ENCODE assay signal across 23 cellular contexts in genomic region chr1:168373869-168374268, GRCh38.
DNase-seq lines count a peak whose midpoint lies in the region; ATAC-seq and TF ChIP-seq lines count a peak whose summit lies in the region.
"Had no signal": no experiment of that assay in that cellular context is flagged by ENCODE, and none has a peak within 500 bp of the region (broad histone marks: within the 10 kb centered on the region; RNA-seq: fewer than 3 reads in every experiment).

No MANE protein-coding gene starts in this region.

- 65 to 78% methylated on average over 5 of the region's 5 CpGs for WGBS in lower leg skin, 2 donors

- no peak overlapping the region for H3K27ac Mint-ChIP-seq in T-helper 17 cell
- H3K27ac Mint-ChIP-seq: activated B cell treated with CpG ODN at 0.5 μM for 24 hours; activated CD8-positive, alpha-beta T cell treated with anti-CD3 and anti-CD28 coated beads for 36 hours; stimulated activated naive CD8-positive, alpha-beta T cell treated with anti-CD3 and anti-CD28 coated beads, Interleukin-15, Interleukin-2, amounts not matched to agents 100 ng/mL and 50 ng/mL, for 24 hours had no signal

- H3K9me3 ChIP-seq in T-helper 17 cell (ENCODE audit: control insufficient read depth, low read length, poor library complexity, severe bottlenecking) = no peaks in the 10 kb centered on the region
- H3K9me3 ChIP-seq: adrenal gland, Caco-2, tibial nerve had no signal

- TF ChIP-seq POLR2A in lower leg skin (IDR thresholded peaks at IDR 0.05) = no peak

- no peaks in the 10 kb centered on the region for H3K27me3 Mint-ChIP-seq in T-helper 17 cell
- H3K27me3 Mint-ChIP-seq: activated B cell treated with CpG ODN at 0.5 μM for 24 hours; activated CD8-positive, alpha-beta T cell treated with anti-CD3 and anti-CD28 coated beads for 36 hours; stimulated activated naive CD8-positive, alpha-beta T cell treated with anti-CD3 and anti-CD28 coated beads, Interleukin-15, Interleukin-2, amounts not matched to agents 100 ng/mL and 50 ng/mL, for 24 hours had no signal

- ATAC-seq in T-helper 17 cell = no peak
- ATAC-seq: activated CD8-positive, alpha-beta T cell treated with anti-CD3 and anti-CD28 coated beads for 36 hours; HCT116 had no signal

- H3K4me3 Mint-ChIP-seq in T-helper 17 cell = no peak overlapping the region
- H3K4me3 Mint-ChIP-seq: activated B cell treated with CpG ODN at 0.5 μM for 24 hours; activated CD8-positive, alpha-beta T cell treated with anti-CD3 and anti-CD28 coated beads for 36 hours; stimulated activated naive CD8-positive, alpha-beta T cell treated with anti-CD3 and anti-CD28 coated beads, Interleukin-15, Interleukin-2, amounts not matched to agents 100 ng/mL and 50 ng/mL, for 24 hours had no signal

- no peak overlapping the region for H3K27ac ChIP-seq in caudate nucleus (ENCODE audit: low read depth, low read length)
- H3K27ac ChIP-seq: adrenal gland, epithelial cell of prostate, tibial nerve had no signal

- TF ChIP-seq CTCF in lower leg skin (IDR thresholded peaks at IDR 0.05) = no peak

- H3K36me3 Mint-ChIP-seq in T-helper 17 cell (ENCODE audit: low read depth) = no peaks in the 10 kb centered on the region

- intact Hi-C loops in lower leg skin (cut with DNase I; ENCODE audit: low total_unique reads) = no loop called here

- H3K4me3 ChIP-seq in lower leg skin (ENCODE audit: low read depth, poor library complexity, severe bottlenecking) = no peak overlapping the region
- H3K4me3 ChIP-seq: adrenal gland, lung, tibial nerve had no signal

- H3K4me1 Mint-ChIP-seq in T-helper 17 cell = peaks cover 8% of the 10 kb centered on the region
- H3K4me1 Mint-ChIP-seq: activated B cell treated with CpG ODN at 0.5 μM for 24 hours had no signal

- peak; percentile 15 for DNase-seq in stimulated activated CD4-positive, alpha-beta T cell treated with anti-CD3 and anti-CD28 coated beads, Interleukin-4, amount 100 ng/mL, for 24 hours
- no peak for DNase-seq in stimulated activated CD4-positive, alpha-beta T cell treated with anti-CD3 and anti-CD28 coated beads, Interleukin-4, amount 100 ng/mL, for 1 hour
- DNase-seq in caudate nucleus (lab: John Stamatoyannopoulos, UW) (peak in 44 of 61 donors; percentile 7 to 91 (median 47)), nucleus accumbens (lab: John Stamatoyannopoulos, UW) (peak in 36 of 56 donors; percentile 5 to 85 (median 39)), lower leg skin (ENCODE audit: low spot score in 2 of 2) (no peak), T-helper 17 cell (no peak), NCI-H1092 (lab: John Stamatoyannopoulos, UW) (no peak), HK-2 (ENCODE audit: unreplicated experiment) (no peak)
- DNase-seq: activated B cell treated with CpG ODN at 0.5 μM for 24 hours; activated CD8-positive, alpha-beta T cell treated with anti-CD3 and anti-CD28 coated beads for 36 hours; activated gamma-delta T cell treated with Interleukin-2 at 50 U/mL for 16 hours; adrenal gland; Caco-2; foreskin melanocyte; MM.1S; NCI-H1436; NCI-H524 treated with DMSO at 0.1 percent for 48 hours; T-helper 9 cell had no signal

Comparison
In these comparisons a context has a peak if more than half of its experiments do, and no peak if none do; other contexts are left out.
1. DNase-seq: peak in stimulated activated CD4-positive, alpha-beta T cell treated with anti-CD3 and anti-CD28 coated beads, Interleukin-4, amount 100 ng/mL, for 24 hours (single experiment), caudate nucleus (44 of 61) and nucleus accumbens (36 of 56); none in stimulated activated CD4-positive, alpha-beta T cell treated with anti-CD3 and anti-CD28 coated beads, Interleukin-4, amount 100 ng/mL, for 1 hour (single experiment), lower leg skin (0 of 2), T-helper 17 cell (0 of 3), NCI-H1092 (single experiment) and HK-2 (single experiment).